In the genomic region with DNA sequence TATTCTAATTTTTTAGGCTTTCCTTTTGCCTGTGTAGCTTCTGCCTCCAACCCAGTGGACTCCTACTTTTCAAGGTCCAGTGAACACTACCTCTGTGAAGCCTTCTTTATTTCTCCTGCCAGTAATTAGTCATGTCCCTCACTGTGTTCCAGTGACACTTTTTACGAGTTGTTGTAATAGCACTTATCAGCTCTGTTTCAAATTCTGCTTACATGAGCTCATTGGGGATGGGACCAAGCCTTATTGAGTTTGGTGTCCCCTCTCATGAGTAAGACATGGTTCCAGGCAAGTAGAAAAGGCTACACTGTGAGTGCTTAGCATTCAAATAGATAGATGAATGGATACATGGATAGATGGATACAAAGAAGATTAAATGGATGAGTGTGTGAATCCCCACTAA, we compare ENCODE assay signal across 24 cellular contexts.
"Had no signal": no experiment of that assay in that cellular context is flagged by ENCODE, and none has a peak within 500 bp of the region (broad histone marks: within the 10 kb centered on the region; RNA-seq: fewer than 3 reads in every experiment).

No MANE protein-coding gene starts in this region.

- H3K9ac ChIP-seq: neural progenitor cell, parathyroid adenoma had no signal

- H3K9me3 ChIP-seq: esophagus squamous epithelium, left lung, mucosa of descending colon, right atrium auricular region, stomach, thyroid gland had no signal

- H3K36me3 ChIP-seq: esophagus squamous epithelium, left lung, neural progenitor cell, right atrium auricular region, stomach, thyroid gland had no signal

- H3K4me3 ChIP-seq: esophagus squamous epithelium, left lung, mucosa of descending colon, neural progenitor cell, right atrium auricular region, smooth muscle cell, stomach, thyroid gland had no signal

- H3K27ac ChIP-seq: esophagus squamous epithelium, left lung, neural progenitor cell, parathyroid adenoma, right atrium auricular region, stomach, thyroid gland had no signal

- ATAC-seq: effector memory CD8-positive, alpha-beta T cell; left lung; mucosa of descending colon; natural killer cell treated with Interleukin-12 subunit alpha and Interleukin-12 subunit beta and Interleukin-15 and Interleukin-18, amount 100 ng/mL, for 72 hours; sciatic nerve; stimulated activated effector memory CD8-positive, alpha-beta T cell treated with anti-CD3 and anti-CD28 coated beads, Interleukin-12 subunit alpha, Interleukin-12 subunit beta, amount 100 ng/mL, for 72 hours had no signal

- H3K4me1 ChIP-seq: esophagus squamous epithelium, left lung, neural progenitor cell, parathyroid adenoma, right atrium auricular region, stomach, thyroid gland had no signal

- H3K27me3 ChIP-seq: esophagus squamous epithelium, left lung, neural progenitor cell, right atrium auricular region, stomach, thyroid gland had no signal

- DNase-seq: cortex of kidney; effector memory CD8-positive, alpha-beta T cell; erythroblast; esophagus squamous epithelium; foreskin melanocyte; hypothalamus; immature natural killer cell; left lung; mesenchymal stem cell; mucosa of descending colon; naive B cell; stimulated activated CD4-positive, alpha-beta T cell treated with anti-CD3 and anti-CD28 coated beads, Interleukin-2, amount 100 ng/mL, for 24 hours; stimulated activated CD4-positive, alpha-beta T cell treated with anti-CD3 and anti-CD28 coated beads, Interleukin-4, amount 100 ng/mL, for 24 hours; stimulated activated naive CD4-positive, alpha-beta T cell treated with Interleukin-2 at 50 U/mL for 16 hours; stomach; thyroid gland; trophoblast cell had no signal
